In the genomic region with DNA sequence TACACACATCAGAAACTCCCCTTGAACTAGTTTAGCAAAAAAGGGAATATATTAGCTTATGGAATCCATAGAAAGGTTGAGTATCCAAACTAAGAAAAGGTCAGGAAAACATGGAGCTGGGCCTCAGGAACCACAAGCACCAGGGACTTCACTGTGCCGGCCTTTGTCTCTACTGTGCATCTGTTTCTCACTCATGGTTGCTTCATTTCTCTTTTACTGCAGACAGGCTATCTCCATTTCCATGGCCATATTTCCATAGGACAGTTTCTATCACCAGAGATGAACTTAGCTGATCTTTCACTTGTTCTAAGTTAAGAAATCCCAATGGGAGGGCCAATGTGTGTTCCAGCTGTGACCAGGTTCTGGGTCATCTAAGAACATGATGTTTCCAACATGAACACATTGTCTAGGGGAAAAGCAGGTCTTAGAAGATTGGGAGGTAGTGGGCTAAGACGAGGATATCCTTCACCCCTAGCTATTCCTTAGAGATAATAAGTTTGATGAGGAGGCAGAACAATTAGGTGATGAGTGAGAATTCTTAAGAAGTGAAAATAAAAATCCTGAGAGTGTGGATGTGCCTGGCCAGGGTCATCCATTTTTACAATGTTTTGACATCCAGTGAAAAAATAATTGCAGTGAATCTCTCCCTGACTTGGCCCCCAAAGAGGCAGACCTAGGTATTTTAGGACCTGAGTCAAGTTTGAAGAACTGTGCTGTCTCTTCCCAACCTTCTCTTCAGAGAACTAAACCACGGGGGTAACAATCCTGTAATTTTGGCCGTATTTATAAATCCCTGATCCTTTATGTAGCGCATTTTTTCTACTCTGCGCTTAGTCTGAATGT, we compare ENCODE assay signal across 14 cellular contexts. TPM values are rescaled to one million over a fixed set of nuclear protein-coding genes. Genes with fewer than 3 reads are reported as not detected.
DNase-seq lines count a peak whose midpoint lies in the region; ATAC-seq and TF ChIP-seq lines count a peak whose summit lies in the region.
"Had no signal": no experiment of that assay in that cellular context is flagged by ENCODE, and none has a peak within 500 bp of the region (broad histone marks: within the 10 kb centered on the region; RNA-seq: fewer than 3 reads in every experiment).

No MANE protein-coding gene starts in this region.

- no peaks in the 10 kb centered on the region for H3K9me3 ChIP-seq in left ventricle myocardium inferior (replicated peaks)
- no peaks in the 10 kb centered on the region for H3K9me3 ChIP-seq in right atrium auricular region
- no peaks in the 10 kb centered on the region for H3K9me3 ChIP-seq in psoas muscle
- H3K9me3 ChIP-seq: ovary had no signal

- TF ChIP-seq CTCF in left ventricle myocardium inferior (IDR thresholded peaks at IDR 0.05; ENCODE audit: borderline replicate concordance) (no peak), right atrium auricular region (IDR thresholded peaks at IDR 0.05) (no peak), psoas muscle (IDR thresholded peaks at IDR 0.05) (no peak), GM20000 (IDR thresholded peaks at IDR 0.05; ENCODE audit: extremely low read depth, missing control alignments) (no peak)

- 67 to 81% (median 73%) methylated on average over 6 of the region's 6 CpGs for WGBS in psoas muscle, 3 donors

- H3K4me3 ChIP-seq in left ventricle myocardium inferior (peak overlapping the region; percentile 40), right atrium auricular region (no peak overlapping the region), psoas muscle (peak overlapping the region; percentile 17)
- H3K4me3 ChIP-seq: GM12878, ovary had no signal

- peaks cover 50% of the 10 kb centered on the region for H3K4me1 ChIP-seq in left ventricle myocardium inferior
- H3K4me1 ChIP-seq in right atrium auricular region = peaks cover 0 to 35% of the 10 kb centered on the region in 2 donors
- peaks cover 40% of the 10 kb centered on the region for H3K4me1 ChIP-seq in psoas muscle

- intact Hi-C loops in left ventricle myocardium inferior (cut with micrococcal nuclease) (no loop called here), left cardiac atrium (cut with DNase I) (no loop called here), psoas muscle (cut with DNase I) (no loop called here)

- no peaks in the 10 kb centered on the region for H3K36me3 ChIP-seq in left ventricle myocardium inferior
- no peaks in the 10 kb centered on the region for H3K36me3 ChIP-seq in right atrium auricular region
- no peaks in the 10 kb centered on the region for H3K36me3 ChIP-seq in psoas muscle (ENCODE audit: insufficient read depth in 1 of 2, low read depth in 1 of 2)
- H3K36me3 ChIP-seq: ovary, WERI-Rb-1 had no signal

- ATAC-seq in left cardiac atrium (no peak), psoas muscle (peak in 1 of 4 donors; percentile 15), HG02884 (IDR thresholded peaks at IDR 0.05; ENCODE audit: unreplicated experiment) (no peak)
- ATAC-seq: activated CD8-positive, alpha-beta memory T cell treated with anti-CD3 and anti-CD28 coated beads, Interleukin-2, amount 10 ng/mL, durations not matched to agents 7 days and 5 days; GM12878 had no signal

- H3K27ac ChIP-seq in left ventricle myocardium inferior (replicated peaks) = peak overlapping the region; percentile 86
- H3K27ac ChIP-seq in right atrium auricular region = peak overlapping the region; percentile 51 to 53
- H3K27ac ChIP-seq in psoas muscle = peak overlapping the region; percentile 58
- H3K27ac ChIP-seq: ovary, WERI-Rb-1 had no signal

- H3K27me3 ChIP-seq in left ventricle myocardium inferior (ENCODE audit: low read depth) = no peaks in the 10 kb centered on the region
- no peaks in the 10 kb centered on the region for H3K27me3 ChIP-seq in right atrium auricular region
- H3K27me3 ChIP-seq in psoas muscle (ENCODE audit: insufficient read depth in 3 of 3, low read length in 2 of 3) = no peaks in the 10 kb centered on the region
- H3K27me3 ChIP-seq: ovary had no signal

- DNase-seq in left ventricle myocardium inferior (no peak), left cardiac atrium (no peak), right atrium auricular region (ENCODE audit: low spot score) (no peak), psoas muscle (no peak), GM20000 (ENCODE audit: low spot score) (no peak), NCI-H1048 (lab: John Stamatoyannopoulos, UW) (no peak)
- no peak for DNase-seq in stimulated activated CD4-positive, alpha-beta T cell treated with anti-CD3 and anti-CD28 coated beads, Interleukin-1b, Interleukin-23, amount 100 ng/mL, for 48 hours
- DNase-seq: activated CD8-positive, alpha-beta memory T cell treated with anti-CD3 and anti-CD28 coated beads, Interleukin-2, amount 10 ng/mL, durations not matched to agents 7 days and 5 days; NCI-H1092; ovary; SW 1271; WERI-Rb-1 had no signal

RNA-seq across cellular contexts. Expression of gene PPP2R5A, which starts 43.5 kb away (rescaled TPM):
- total RNA-seq in left ventricle myocardium inferior (69.3 TPM), left cardiac atrium (10 to 100 TPM; 68.4 to 69.0 TPM), right atrium auricular region (10 to 100 TPM; 48.8 to 81.5 TPM), psoas muscle (10 to 100 TPM; 28.5 to 55.1 (median 32.0) TPM)
- polyA plus RNA-seq in psoas muscle = 10 to 100 TPM; 27.7 to 46.5 (median 28.1) TPM

Comparison
In these comparisons a context has a peak if more than half of its experiments do, and no peak if none do; other contexts are left out.
1. H3K4me3 ChIP-seq: peak in left ventricle myocardium inferior (single experiment) and psoas muscle (single experiment); none in right atrium auricular region (0 of 2).
2. Peak in every context shown above with its lines, with median percentiles within 50 percentile points of each other: H3K27ac ChIP-seq.